Comparison of ENCODE assay signal across 21 cellular contexts in genomic region chr15:55337160-55337559, GRCh38.
"Had no signal": no experiment of that assay in that cellular context is flagged by ENCODE, and none has a peak within 500 bp of the region (broad histone marks: within the 10 kb centered on the region; RNA-seq: fewer than 3 reads in every experiment).

No MANE protein-coding gene starts in this region.

- DNase-seq: Karpas-422, KG1, MG63, NCI-H1092, NCI-H1105 treated with DMSO at 0.1 percent for 48 hours, NCI-H1417 treated with DMSO at 0.1 percent for 48 hours, NCI-H146, NCI-H1694 treated with DMSO at 0.1 percent for 48 hours, NCI-H1930, NCI-H2081, NCI-H2107, NCI-H2227 treated with DMSO at 0.1 percent for 48 hours, NCI-H524, NCI-H69, NCI-H774, PC-3, Peyer's patch, SHP77 treated with DMSO at 0.1 percent for 48 hours, SJCRH30 had no signal

- H3K36me3 ChIP-seq: MG63, SJCRH30 had no signal

- H3K27me3 ChIP-seq: MG63, Peyer's patch, SJCRH30 had no signal

- H3K4me3 ChIP-seq: MG63, Peyer's patch, SJCRH30 had no signal

- H3K27ac ChIP-seq: HL-60, Peyer's patch, SJCRH30 had no signal

- H3K9me3 ChIP-seq: MG63, Peyer's patch, SJCRH30 had no signal

- FAIRE-seq: HTR-8/SVneo had no signal

- H3K4me1 ChIP-seq: Peyer's patch, SJCRH30 had no signal
